ENCODE assay signal across 8 cellular contexts in the genomic region with DNA sequence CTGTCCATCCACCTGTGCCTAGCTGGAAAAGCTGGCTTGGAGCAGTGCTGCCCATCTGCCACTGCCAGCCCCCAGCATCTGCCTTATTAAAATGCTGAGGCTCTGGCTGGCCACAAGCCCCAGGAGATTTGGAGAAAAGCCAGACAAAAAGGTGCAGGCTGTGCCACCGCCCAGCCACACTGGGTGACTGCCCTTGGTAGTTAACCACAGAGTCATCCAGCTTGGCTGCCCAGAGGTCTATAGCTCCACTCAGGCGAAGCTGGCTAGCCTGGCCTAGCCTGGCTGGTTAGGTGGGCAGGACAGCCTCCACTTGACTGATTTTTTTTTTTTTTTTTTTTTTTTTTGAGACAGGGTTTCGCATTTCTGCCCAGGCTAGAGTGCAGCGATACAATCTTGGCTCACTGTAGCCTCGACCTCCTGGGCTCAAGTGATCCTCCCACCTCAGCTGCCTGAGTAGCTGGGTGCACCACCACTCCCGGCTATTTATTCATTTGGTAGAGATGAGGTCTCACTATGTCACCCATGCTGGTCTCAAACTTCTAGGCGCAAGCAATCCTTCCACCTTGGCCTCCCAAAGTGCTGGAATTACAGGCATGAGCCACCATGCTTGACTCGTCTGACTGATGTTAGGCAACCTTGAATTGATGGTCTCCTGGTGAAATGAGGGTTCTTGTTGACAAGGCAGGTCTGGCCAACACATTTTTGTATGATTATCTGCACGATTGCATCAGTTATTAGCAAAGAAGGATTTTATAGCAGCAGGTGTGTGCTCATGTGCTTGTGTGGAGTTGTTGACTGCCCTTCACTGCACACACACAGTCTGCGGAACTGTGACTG.
DNase-seq lines count a peak whose midpoint lies in the region; ATAC-seq and TF ChIP-seq lines count a peak whose summit lies in the region.

No MANE protein-coding gene starts in this region.

- no peaks in the 10 kb centered on the region for H3K36me3 Mint-ChIP-seq in activated T-helper 17 cell treated with anti-CD3 and anti-CD28 coated beads, Interleukin-2, amount 50 U/mL, for 72 hours (ENCODE audit: low read depth)

- H3K36me3 ChIP-seq in muscle layer of duodenum (ENCODE audit: control insufficient read depth in 1 of 2, insufficient read depth in 2 of 2, low read length in 2 of 2): no peaks in the 10 kb centered on the region

- H3K9me3 ChIP-seq in muscle layer of duodenum (ENCODE audit: control insufficient read depth in 1 of 2, low read length in 2 of 2): no peaks in the 10 kb centered on the region

- H3K4me3 Mint-ChIP-seq in activated T-helper 17 cell treated with anti-CD3 and anti-CD28 coated beads, Interleukin-2, amount 50 U/mL, for 72 hours: peak overlapping the region; percentile 84

- H3K4me3 ChIP-seq in NB4 (ENCODE audit: low read depth, low read length): no peak overlapping the region
- H3K4me3 ChIP-seq in muscle layer of duodenum (ENCODE audit: low read depth in 1 of 2, low read length in 2 of 2): no peak overlapping the region

- peak; percentile 75 for DNase-seq in Caki2 (ENCODE audit: low read depth)
- DNase-seq in NB4 (ENCODE audit: low read depth): peak; percentile 73
- DNase-seq in UCSD-AML1 (lab: John Stamatoyannopoulos, UW; ENCODE audit: unreplicated experiment): no peak
- DNase-seq in NCI-H1436 (lab: John Stamatoyannopoulos, UW): no peak

- H3K27me3 Mint-ChIP-seq in activated T-helper 17 cell treated with anti-CD3 and anti-CD28 coated beads, Interleukin-2, amount 50 U/mL, for 72 hours: no peaks in the 10 kb centered on the region

- peak overlapping the region; percentile 78 for H3K27ac Mint-ChIP-seq in activated T-helper 17 cell treated with anti-CD3 and anti-CD28 coated beads, Interleukin-2, amount 50 U/mL, for 72 hours

- peak overlapping the region; percentile 74 for H3K27ac ChIP-seq in muscle layer of duodenum (ENCODE audit: low read length)

- in situ Hi-C loops in Caki2 (cut with HindIII; ENCODE audit: low pct_unique_long_range_greater_than_20kb, low sequenced_read_pairs): no loop called here

- TF ChIP-seq CTCF in NB4 (IDR thresholded peaks at IDR 0.05; ENCODE audit: low read depth, low read length): no peak

- H3K4me1 Mint-ChIP-seq in activated T-helper 17 cell treated with anti-CD3 and anti-CD28 coated beads, Interleukin-2, amount 50 U/mL, for 72 hours: peaks cover 42% of the 10 kb centered on the region

- H3K9me3 Mint-ChIP-seq in activated T-helper 17 cell treated with anti-CD3 and anti-CD28 coated beads, Interleukin-2, amount 50 U/mL, for 72 hours: no peaks in the 10 kb centered on the region

- no peak for TF ChIP-seq POLR2A in NB4 (IDR thresholded peaks at IDR 0.05; ENCODE audit: extremely low read depth, insufficient read length)

- no peaks in the 10 kb centered on the region for H3K27me3 ChIP-seq in muscle layer of duodenum (ENCODE audit: low read depth, low read length)

- peaks cover 4 to 11% of the 10 kb centered on the region in 2 donors for H3K4me1 ChIP-seq in muscle layer of duodenum (ENCODE audit: control insufficient read depth in 1 of 2, insufficient read depth in 2 of 2, low read length in 2 of 2)

- no peak for ATAC-seq in activated T-helper 17 cell treated with anti-CD3 and anti-CD28 coated beads, Interleukin-2, amount 50 U/mL, for 72 hours (replicated peaks)
- ATAC-seq in GM21825 (IDR thresholded peaks at IDR 0.05; ENCODE audit: unreplicated experiment): no peak
- ATAC-seq in GM21737 (IDR thresholded peaks at IDR 0.05; ENCODE audit: unreplicated experiment): no peak

Comparison
In these comparisons a context has a peak if more than half of its experiments do, and no peak if none do; other contexts are left out.
1. DNase-seq: peak in Caki2 (single experiment) and NB4 (single experiment); none in UCSD-AML1 (single experiment) and NCI-H1436 (single experiment).